11 cellular contexts compared by ENCODE assay signal in the genomic region with DNA sequence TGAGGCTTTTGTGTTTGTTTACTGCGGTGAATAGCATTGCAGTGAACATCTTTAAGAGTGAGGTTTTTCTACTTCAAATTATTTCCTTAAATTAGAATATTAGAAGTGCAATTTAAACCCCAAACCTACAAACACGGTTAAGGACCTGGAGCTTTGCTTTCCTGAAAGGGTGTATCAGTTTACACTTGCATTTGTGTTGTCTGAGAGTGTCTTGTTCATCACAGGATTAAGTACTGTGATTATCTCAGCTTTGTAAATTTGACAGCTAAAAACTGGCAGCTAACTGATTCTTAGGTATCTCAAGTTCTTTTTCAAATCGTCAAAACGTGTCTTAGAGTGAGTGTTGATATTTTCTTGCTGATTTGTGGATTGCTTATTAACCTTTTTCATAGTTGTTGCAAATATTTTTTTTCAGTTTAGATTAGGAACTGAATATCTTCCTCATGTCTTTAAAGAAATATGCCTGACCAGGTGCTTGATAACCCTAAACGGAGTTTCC. TPM values are rescaled to one million over a fixed set of nuclear protein-coding genes. Genes with fewer than 3 reads are reported as not detected.
A peak's percentile ranks its signal among the peaks of the same experiment; 100 is the strongest.
DNase-seq lines count a peak whose midpoint lies in the region; ATAC-seq and TF ChIP-seq lines count a peak whose summit lies in the region.
"Had no signal": no experiment of that assay in that cellular context is flagged by ENCODE, and none has a peak within 500 bp of the region (broad histone marks: within the 10 kb centered on the region; RNA-seq: fewer than 3 reads in every experiment).

No MANE protein-coding gene starts in this region.

- TF ChIP-seq POLR2A in gastroesophageal sphincter (IDR thresholded peaks at IDR 0.05), result no peak

- no peak for TF ChIP-seq CTCF in gastroesophageal sphincter (IDR thresholded peaks at IDR 0.05)

- peak overlapping the region; percentile 74 for H3K27ac Mint-ChIP-seq in stimulated activated memory B cell treated with anti-CD40 and anti-IgM and Interleukin-4, amounts not matched to agents 10 μg/mL and 1 μg/mL and 100 μg/mL, for 72 hours
- H3K27ac Mint-ChIP-seq: activated CD8-positive, alpha-beta T cell treated with anti-CD3 and anti-CD28 coated beads, Interleukin-2, amount 10 ng/mL, durations not matched to agents 7 days and 5 days had no signal

- peak overlapping the region in 3 of 4 donors; percentile 60 to 87 (median 80) for H3K27ac ChIP-seq in gastroesophageal sphincter
- H3K27ac ChIP-seq: HL-60 had no signal

- WGBS in gastroesophageal sphincter (ENCODE audit: low coverage in 1 of 2), 2 donors, result 30 to 49% methylated on average over 4 to 5 of the region's 5 CpGs

- H3K4me1 ChIP-seq in gastroesophageal sphincter, result peaks cover 0 to 71% (median 11%) of the 10 kb centered on the region in 3 donors

- TF ChIP-seq EP300 in gastroesophageal sphincter (IDR thresholded peaks at IDR 0.05), result no peak

- ATAC-seq in gastroesophageal sphincter, result no peak
- no peak for ATAC-seq in stimulated activated memory B cell treated with anti-CD40 and anti-IgM and Interleukin-4, amounts not matched to agents 10 μg/mL and 1 μg/mL and 100 μg/mL, for 72 hours
- ATAC-seq: activated CD8-positive, alpha-beta T cell treated with anti-CD3 and anti-CD28 coated beads, Interleukin-2, amount 10 ng/mL, durations not matched to agents 7 days and 5 days had no signal

- peak; percentile 51 for DNase-seq in NCI-H146 treated with DMSO at 0.1 percent for 48 hours (lab: John Stamatoyannopoulos, UW; ENCODE audit: unreplicated experiment)
- DNase-seq in NCI-H146 (lab: John Stamatoyannopoulos, UW), result no peak
- peak; percentile 54 to 75 for DNase-seq in NCI-H524 (lab: John Stamatoyannopoulos, UW)
- no peak for DNase-seq in ecto neural progenitor cell (ENCODE audit: low spot score)
- DNase-seq in NCI-H187 treated with DMSO at 0.1 percent for 48 hours (lab: John Stamatoyannopoulos, UW), result no peak
- DNase-seq in AML-193 (lab: John Stamatoyannopoulos, UW), result no peak
- DNase-seq: activated CD8-positive, alpha-beta T cell treated with anti-CD3 and anti-CD28 coated beads, Interleukin-2, amount 10 ng/mL, durations not matched to agents 7 days and 5 days had no signal

- H3K36me3 ChIP-seq in gastroesophageal sphincter, result no peaks in the 10 kb centered on the region
- H3K36me3 ChIP-seq: HAP-1 had no signal

- H3K4me3 ChIP-seq in gastroesophageal sphincter, result no peak overlapping the region
- H3K4me3 ChIP-seq: HAP-1 had no signal

- H3K4me1 Mint-ChIP-seq in stimulated activated memory B cell treated with anti-CD40 and anti-IgM and Interleukin-4, amounts not matched to agents 10 μg/mL and 1 μg/mL and 100 μg/mL, for 72 hours, result peaks cover 70% of the 10 kb centered on the region

- H3K4me3 Mint-ChIP-seq in stimulated activated memory B cell treated with anti-CD40 and anti-IgM and Interleukin-4, amounts not matched to agents 10 μg/mL and 1 μg/mL and 100 μg/mL, for 72 hours, result peak overlapping the region; percentile 16
- H3K4me3 Mint-ChIP-seq: activated CD8-positive, alpha-beta T cell treated with anti-CD3 and anti-CD28 coated beads, Interleukin-2, amount 10 ng/mL, durations not matched to agents 7 days and 5 days had no signal

- H3K9me3 ChIP-seq in gastroesophageal sphincter, result no peaks in the 10 kb centered on the region
- H3K9me3 ChIP-seq: HAP-1 had no signal

- H3K36me3 Mint-ChIP-seq in stimulated activated memory B cell treated with anti-CD40 and anti-IgM and Interleukin-4, amounts not matched to agents 10 μg/mL and 1 μg/mL and 100 μg/mL, for 72 hours, result peaks cover 6% of the 10 kb centered on the region

- H3K9me3 Mint-ChIP-seq in stimulated activated memory B cell treated with anti-CD40 and anti-IgM and Interleukin-4, amounts not matched to agents 10 μg/mL and 1 μg/mL and 100 μg/mL, for 72 hours, result no peaks in the 10 kb centered on the region

- H3K27me3 Mint-ChIP-seq in stimulated activated memory B cell treated with anti-CD40 and anti-IgM and Interleukin-4, amounts not matched to agents 10 μg/mL and 1 μg/mL and 100 μg/mL, for 72 hours, result peaks cover 27% of the 10 kb centered on the region

- H3K27me3 ChIP-seq in gastroesophageal sphincter, result no peaks in the 10 kb centered on the region

RNA-seq across cellular contexts. Expression of a gene that starts 41.8 kb away (rescaled TPM):
- 100 to 1,000 TPM; 164 to 225 (median 179) TPM for total RNA-seq in gastroesophageal sphincter

Comparison
In these comparisons a context has a peak if more than half of its experiments do, and no peak if none do; other contexts are left out.
1. DNase-seq: peak in NCI-H146 treated with DMSO at 0.1 percent for 48 hours (single experiment) and NCI-H524 (2 of 2); none in NCI-H146 (single experiment), ecto neural progenitor cell (single experiment), NCI-H187 treated with DMSO at 0.1 percent for 48 hours (single experiment) and AML-193 (0 of 2).